In the genomic region with DNA sequence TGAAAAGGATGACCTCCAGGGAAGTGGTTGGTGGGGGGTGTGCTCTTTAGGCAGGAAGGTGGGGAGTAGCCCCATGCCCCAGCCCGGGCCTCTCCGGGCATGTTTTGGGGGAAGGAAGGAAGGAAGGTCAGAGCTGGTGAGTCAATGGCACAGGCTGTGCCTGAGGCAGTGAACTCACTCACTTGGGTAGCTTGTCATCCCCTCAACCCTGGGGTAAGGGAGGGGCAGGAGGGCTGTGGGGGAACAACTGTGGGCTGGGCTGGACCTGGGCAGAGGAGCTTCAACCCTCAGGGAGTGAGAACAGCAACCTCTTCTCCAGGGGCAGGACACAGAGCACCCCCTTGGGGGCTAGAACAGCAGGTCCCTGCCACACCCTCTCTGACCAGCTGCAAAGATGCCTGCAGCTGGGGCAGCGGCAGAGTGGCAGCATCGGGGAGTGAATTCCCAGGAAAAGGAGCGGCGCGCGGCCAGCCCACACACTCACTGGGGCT, we compare ENCODE assay signal across 1 cellular context.
TF ChIP-seq lines count a peak whose summit lies in the region.

No MANE protein-coding gene starts in this region.

TF ChIP-seq in HepG2, 621 proteins besides CTCF, POLR2A, EP300 and RAD21:
- TF ChIP-seq ZNF101 (CRISPR knock-in tag; IDR thresholded peaks at IDR 0.05; ENCODE audit: borderline replicate concordance, low read depth) (no peak), ELF4 (CRISPR knock-in tag; IDR thresholded peaks at IDR 0.05; ENCODE audit: borderline replicate concordance) (no peak), FOXM1 (CRISPR knock-in tag; IDR thresholded peaks at IDR 0.05) (no peak), ETV5 (CRISPR knock-in tag; IDR thresholded peaks at IDR 0.05; ENCODE audit: borderline replicate concordance) (no peak), ETV6 (CRISPR knock-in tag; conservative IDR thresholded peaks at IDR 0.05) (no peak), ARNT2 (CRISPR knock-in tag; IDR thresholded peaks at IDR 0.05; ENCODE audit: low read depth) (no peak), NR1H2 (CRISPR knock-in tag; IDR thresholded peaks at IDR 0.05; ENCODE audit: borderline replicate concordance, low read depth) (no peak), ZNF720 (CRISPR knock-in tag; IDR thresholded peaks at IDR 0.05) (no peak), ZNF205 (CRISPR knock-in tag; IDR thresholded peaks at IDR 0.05) (no peak), GABPB1 (CRISPR knock-in tag; IDR thresholded peaks at IDR 0.05) (no peak), TOPORS (CRISPR knock-in tag; IDR thresholded peaks at IDR 0.05) (no peak), ZNF619 (CRISPR knock-in tag; IDR thresholded peaks at IDR 0.05) (no peak), FOSL2 (CRISPR knock-in tag; IDR thresholded peaks at IDR 0.05) (no peak)
- TF ChIP-seq, protein P1, sequence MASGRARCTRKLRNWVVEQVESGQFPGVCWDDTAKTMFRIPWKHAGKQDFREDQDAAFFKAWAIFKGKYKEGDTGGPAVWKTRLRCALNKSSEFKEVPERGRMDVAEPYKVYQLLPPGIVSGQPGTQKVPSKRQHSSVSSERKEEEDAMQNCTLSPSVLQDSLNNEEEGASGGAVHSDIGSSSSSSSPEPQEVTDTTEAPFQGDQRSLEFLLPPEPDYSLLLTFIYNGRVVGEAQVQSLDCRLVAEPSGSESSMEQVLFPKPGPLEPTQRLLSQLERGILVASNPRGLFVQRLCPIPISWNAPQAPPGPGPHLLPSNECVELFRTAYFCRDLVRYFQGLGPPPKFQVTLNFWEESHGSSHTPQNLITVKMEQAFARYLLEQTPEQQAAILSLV (CRISPR knock-in tag; IDR thresholded peaks at IDR 0.05; ENCODE audit: borderline replicate concordance), result no peak
- TF ChIP-seq, protein P2, sequence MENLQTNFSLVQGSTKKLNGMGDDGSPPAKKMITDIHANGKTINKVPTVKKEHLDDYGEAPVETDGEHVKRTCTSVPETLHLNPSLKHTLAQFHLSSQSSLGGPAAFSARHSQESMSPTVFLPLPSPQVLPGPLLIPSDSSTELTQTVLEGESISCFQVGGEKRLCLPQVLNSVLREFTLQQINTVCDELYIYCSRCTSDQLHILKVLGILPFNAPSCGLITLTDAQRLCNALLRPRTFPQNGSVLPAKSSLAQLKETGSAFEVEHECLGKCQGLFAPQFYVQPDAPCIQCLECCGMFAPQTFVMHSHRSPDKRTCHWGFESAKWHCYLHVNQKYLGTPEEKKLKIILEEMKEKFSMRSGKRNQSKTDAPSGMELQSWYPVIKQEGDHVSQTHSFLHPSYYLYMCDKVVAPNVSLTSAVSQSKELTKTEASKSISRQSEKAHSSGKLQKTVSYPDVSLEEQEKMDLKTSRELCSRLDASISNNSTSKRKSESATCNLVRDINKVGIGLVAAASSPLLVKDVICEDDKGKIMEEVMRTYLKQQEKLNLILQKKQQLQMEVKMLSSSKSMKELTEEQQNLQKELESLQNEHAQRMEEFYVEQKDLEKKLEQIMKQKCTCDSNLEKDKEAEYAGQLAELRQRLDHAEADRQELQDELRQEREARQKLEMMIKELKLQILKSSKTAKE (CRISPR knock-in tag; IDR thresholded peaks at IDR 0.05; ENCODE audit: borderline replicate concordance), result no peak
- TF ChIP-seq, protein P3, sequence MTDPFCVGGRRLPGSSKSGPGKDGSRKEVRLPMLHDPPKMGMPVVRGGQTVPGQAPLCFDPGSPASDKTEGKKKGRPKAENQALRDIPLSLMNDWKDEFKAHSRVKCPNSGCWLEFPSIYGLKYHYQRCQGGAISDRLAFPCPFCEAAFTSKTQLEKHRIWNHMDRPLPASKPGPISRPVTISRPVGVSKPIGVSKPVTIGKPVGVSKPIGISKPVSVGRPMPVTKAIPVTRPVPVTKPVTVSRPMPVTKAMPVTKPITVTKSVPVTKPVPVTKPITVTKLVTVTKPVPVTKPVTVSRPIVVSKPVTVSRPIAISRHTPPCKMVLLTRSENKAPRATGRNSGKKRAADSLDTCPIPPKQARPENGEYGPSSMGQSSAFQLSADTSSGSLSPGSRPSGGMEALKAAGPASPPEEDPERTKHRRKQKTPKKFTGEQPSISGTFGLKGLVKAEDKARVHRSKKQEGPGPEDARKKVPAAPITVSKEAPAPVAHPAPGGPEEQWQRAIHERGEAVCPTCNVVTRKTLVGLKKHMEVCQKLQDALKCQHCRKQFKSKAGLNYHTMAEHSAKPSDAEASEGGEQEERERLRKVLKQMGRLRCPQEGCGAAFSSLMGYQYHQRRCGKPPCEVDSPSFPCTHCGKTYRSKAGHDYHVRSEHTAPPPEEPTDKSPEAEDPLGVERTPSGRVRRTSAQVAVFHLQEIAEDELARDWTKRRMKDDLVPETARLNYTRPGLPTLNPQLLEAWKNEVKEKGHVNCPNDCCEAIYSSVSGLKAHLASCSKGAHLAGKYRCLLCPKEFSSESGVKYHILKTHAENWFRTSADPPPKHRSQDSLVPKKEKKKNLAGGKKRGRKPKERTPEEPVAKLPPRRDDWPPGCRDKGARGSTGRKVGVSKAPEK (CRISPR knock-in tag; IDR thresholded peaks at IDR 0.05; ENCODE audit: borderline replicate concordance), result no peak
- TF ChIP-seq, protein P4, sequence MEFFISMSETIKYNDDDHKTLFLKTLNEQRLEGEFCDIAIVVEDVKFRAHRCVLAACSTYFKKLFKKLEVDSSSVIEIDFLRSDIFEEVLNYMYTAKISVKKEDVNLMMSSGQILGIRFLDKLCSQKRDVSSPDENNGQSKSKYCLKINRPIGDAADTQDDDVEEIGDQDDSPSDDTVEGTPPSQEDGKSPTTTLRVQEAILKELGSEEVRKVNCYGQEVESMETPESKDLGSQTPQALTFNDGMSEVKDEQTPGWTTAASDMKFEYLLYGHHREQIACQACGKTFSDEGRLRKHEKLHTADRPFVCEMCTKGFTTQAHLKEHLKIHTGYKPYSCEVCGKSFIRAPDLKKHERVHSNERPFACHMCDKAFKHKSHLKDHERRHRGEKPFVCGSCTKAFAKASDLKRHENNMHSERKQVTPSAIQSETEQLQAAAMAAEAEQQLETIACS (CRISPR knock-in tag; IDR thresholded peaks at IDR 0.05), result no peak
- TF ChIP-seq, protein P5, sequence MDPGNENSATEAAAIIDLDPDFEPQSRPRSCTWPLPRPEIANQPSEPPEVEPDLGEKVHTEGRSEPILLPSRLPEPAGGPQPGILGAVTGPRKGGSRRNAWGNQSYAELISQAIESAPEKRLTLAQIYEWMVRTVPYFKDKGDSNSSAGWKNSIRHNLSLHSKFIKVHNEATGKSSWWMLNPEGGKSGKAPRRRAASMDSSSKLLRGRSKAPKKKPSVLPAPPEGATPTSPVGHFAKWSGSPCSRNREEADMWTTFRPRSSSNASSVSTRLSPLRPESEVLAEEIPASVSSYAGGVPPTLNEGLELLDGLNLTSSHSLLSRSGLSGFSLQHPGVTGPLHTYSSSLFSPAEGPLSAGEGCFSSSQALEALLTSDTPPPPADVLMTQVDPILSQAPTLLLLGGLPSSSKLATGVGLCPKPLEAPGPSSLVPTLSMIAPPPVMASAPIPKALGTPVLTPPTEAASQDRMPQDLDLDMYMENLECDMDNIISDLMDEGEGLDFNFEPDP (CRISPR knock-in tag; conservative IDR thresholded peaks at IDR 0.05), result no peak
- TF ChIP-seq, protein P6, sequence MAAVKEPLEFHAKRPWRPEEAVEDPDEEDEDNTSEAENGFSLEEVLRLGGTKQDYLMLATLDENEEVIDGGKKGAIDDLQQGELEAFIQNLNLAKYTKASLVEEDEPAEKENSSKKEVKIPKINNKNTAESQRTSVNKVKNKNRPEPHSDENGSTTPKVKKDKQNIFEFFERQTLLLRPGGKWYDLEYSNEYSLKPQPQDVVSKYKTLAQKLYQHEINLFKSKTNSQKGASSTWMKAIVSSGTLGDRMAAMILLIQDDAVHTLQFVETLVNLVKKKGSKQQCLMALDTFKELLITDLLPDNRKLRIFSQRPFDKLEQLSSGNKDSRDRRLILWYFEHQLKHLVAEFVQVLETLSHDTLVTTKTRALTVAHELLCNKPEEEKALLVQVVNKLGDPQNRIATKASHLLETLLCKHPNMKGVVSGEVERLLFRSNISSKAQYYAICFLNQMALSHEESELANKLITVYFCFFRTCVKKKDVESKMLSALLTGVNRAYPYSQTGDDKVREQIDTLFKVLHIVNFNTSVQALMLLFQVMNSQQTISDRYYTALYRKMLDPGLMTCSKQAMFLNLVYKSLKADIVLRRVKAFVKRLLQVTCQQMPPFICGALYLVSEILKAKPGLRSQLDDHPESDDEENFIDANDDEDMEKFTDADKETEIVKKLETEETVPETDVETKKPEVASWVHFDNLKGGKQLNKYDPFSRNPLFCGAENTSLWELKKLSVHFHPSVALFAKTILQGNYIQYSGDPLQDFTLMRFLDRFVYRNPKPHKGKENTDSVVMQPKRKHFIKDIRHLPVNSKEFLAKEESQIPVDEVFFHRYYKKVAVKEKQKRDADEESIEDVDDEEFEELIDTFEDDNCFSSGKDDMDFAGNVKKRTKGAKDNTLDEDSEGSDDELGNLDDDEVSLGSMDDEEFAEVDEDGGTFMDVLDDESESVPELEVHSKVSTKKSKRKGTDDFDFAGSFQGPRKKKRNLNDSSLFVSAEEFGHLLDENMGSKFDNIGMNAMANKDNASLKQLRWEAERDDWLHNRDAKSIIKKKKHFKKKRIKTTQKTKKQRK (IDR thresholded peaks at IDR 0.05; ENCODE audit: low read length), result no peak
